Comparison of ENCODE assay signal across 1 cellular context in the genomic region with DNA sequence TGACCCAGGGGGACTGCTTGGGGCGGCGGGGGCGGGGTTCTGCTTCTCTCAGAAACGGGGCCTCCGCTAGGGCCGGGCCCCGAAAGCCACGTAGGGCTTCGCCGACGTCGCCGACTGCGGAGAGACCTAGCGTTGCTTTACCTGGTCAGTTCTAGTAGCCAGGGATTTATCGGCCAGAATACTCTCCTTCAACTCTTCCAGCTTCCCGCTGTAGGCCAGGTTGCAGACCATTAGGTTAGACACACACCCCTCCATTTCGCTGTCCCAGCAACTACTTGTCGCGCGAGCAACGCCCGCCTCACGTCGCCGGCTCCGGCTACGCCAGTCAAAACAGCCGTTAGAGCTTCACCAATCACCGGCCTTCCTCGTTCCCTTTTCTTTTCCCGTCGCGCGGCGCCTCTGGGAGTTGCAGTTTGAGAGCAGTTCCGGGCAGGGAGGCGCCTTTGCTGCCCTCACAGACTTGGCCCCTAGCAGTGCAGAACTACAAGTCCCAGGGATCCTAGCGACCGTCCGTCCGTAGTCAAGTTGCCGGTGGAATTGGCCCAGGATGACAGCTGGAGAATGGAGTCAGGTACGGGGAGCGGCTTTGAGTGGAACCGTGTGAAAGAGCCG.
TF ChIP-seq lines count a peak whose summit lies in the region.

A gene with protein sequence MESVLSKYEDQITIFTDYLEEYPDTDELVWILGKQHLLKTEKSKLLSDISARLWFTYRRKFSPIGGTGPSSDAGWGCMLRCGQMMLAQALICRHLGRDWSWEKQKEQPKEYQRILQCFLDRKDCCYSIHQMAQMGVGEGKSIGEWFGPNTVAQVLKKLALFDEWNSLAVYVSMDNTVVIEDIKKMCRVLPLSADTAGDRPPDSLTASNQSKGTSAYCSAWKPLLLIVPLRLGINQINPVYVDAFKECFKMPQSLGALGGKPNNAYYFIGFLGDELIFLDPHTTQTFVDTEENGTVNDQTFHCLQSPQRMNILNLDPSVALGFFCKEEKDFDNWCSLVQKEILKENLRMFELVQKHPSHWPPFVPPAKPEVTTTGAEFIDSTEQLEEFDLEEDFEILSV (plus strand): TSS at position 513 of the 612 bp plus-strand sequence. CDS start 49 bp downstream, at position 562.
Gene PSMD10 (minus strand): TSS at position 277 of the 612 bp plus-strand sequence. CDS start 22 bp downstream, at position 255.

TF ChIP-seq in H1, 55 proteins besides CTCF, POLR2A, EP300 and RAD21 (continued from another document):
- TF ChIP-seq HDAC6 (IDR thresholded peaks at IDR 0.05; ENCODE audit: low read depth, low read length) (no peak), KDM4A (IDR thresholded peaks at IDR 0.05; ENCODE audit: low read depth, low read length, severe bottlenecking) (peak; percentile 31), ATF3 (IDR thresholded peaks at IDR 0.05; ENCODE audit: insufficient read depth, low read depth, low read length) (no peak), CHD1 (IDR thresholded peaks at IDR 0.05; ENCODE audit: low read depth, low read length) (no peak), SIX5 (IDR thresholded peaks at IDR 0.05; ENCODE audit: low read depth, low read length) (peak; percentile 74), PHF8 (conservative IDR thresholded peaks at IDR 0.05; ENCODE audit: low read depth, low read length) (peak; percentile 79), BACH1 (IDR thresholded peaks at IDR 0.05; ENCODE audit: low read length) (no peak), ZNF274 (IDR thresholded peaks at IDR 0.05; ENCODE audit: borderline replicate concordance, extremely low read depth, low read length) (no peak), SP2 (IDR thresholded peaks at IDR 0.05; ENCODE audit: low read length) (no peak), EZH2 (IDR thresholded peaks at IDR 0.05; ENCODE audit: low read depth, low read length, severe bottlenecking) (no peak), CBX8 (IDR thresholded peaks at IDR 0.05; ENCODE audit: borderline replicate concordance, low read depth, low read length) (no peak), RFX5 (IDR thresholded peaks at IDR 0.05; ENCODE audit: borderline replicate concordance, low read depth, low read length) (no peak), YY1 (IDR thresholded peaks at IDR 0.05; ENCODE audit: low read depth, low read length) (no peak), CREB1 (IDR thresholded peaks at IDR 0.05) (peak; percentile 85), BRCA1 (IDR thresholded peaks at IDR 0.05; ENCODE audit: low read depth, low read length) (no peak), NANOG (IDR thresholded peaks at IDR 0.05; ENCODE audit: insufficient read depth, low read depth, low read length, poor library complexity, severe bottlenecking) (no peak), SIN3A (conservative IDR thresholded peaks at IDR 0.05 in 1 of 2, IDR thresholded peaks at IDR 0.05 in 1 of 2; ENCODE audit: low read depth in 1 of 2, low read length in 2 of 2) (peak in 1 of 2 experiments; percentile 83; a peak in 2 of 4 replicates), TBP (IDR thresholded peaks at IDR 0.05; ENCODE audit: low read depth, low read length) (no peak), CHD2 (IDR thresholded peaks at IDR 0.05; ENCODE audit: low read length) (peak; percentile 23; the same call in 1 of the 2 replicates), RNF2 (IDR thresholded peaks at IDR 0.05; ENCODE audit: borderline replicate concordance, low read depth, low read length, missing control alignments, poor library complexity, severe bottlenecking) (no peak), USF2 (IDR thresholded peaks at IDR 0.05; ENCODE audit: low read length) (no peak), ASH2L (IDR thresholded peaks at IDR 0.05; ENCODE audit: low read length) (peak; percentile 83), SUZ12 (IDR thresholded peaks at IDR 0.05; ENCODE audit: low read length) (no peak), POLR2AphosphoS5 (IDR thresholded peaks at IDR 0.05; ENCODE audit: low read depth, low read length) (peak; percentile 77), TAF1 (IDR thresholded peaks at IDR 0.05; ENCODE audit: low read depth, low read length) (peak; percentile 62; the same call in 1 of the 2 replicates), TEAD4 (IDR thresholded peaks at IDR 0.05; ENCODE audit: low read depth, low read length) (no peak), FOSL1 (IDR thresholded peaks at IDR 0.05; ENCODE audit: insufficient read depth, low read depth, low read length) (no peak), POU5F1 (IDR thresholded peaks at IDR 0.05; ENCODE audit: low read depth, low read length) (no peak)
